ENCODE assay signal across 8 cellular contexts in the genomic region with DNA sequence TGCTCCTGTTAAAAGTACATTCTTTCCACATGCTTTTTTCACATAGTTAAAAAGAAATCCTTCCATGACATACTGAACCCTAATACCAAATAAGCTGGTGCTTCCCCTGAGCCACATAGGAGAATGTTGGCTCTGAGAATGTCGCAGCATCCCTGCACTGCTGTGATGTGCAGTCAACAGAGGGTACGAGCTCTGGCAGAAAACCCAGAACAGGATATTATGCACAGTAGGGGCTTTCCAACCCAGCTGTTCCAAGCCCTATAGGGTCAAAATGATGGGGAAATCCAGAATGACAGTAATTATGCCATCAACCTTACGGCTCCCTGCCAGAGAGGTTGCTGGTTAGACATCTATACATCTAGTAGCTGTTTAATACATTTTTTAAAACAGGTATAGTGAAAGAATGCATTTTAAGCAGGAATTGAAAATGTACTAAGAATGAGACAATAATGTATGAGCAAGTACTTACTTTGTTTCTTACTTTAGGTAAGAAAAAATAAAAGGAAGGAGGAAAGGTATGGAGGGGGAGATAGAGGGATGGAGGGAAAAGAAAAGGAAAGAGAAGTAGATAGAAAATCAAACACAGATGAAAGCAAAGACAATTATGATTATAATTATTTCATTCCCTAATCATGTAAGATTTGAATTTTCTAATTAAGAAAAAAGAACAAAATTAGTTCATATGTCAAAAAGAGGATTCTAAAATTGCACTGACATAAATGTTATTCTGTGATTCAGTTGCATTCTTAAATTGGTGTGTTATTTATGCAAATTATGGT.
A peak's percentile ranks its signal among the peaks of the same experiment; 100 is the strongest.
DNase-seq lines count a peak whose midpoint lies in the region; ATAC-seq and TF ChIP-seq lines count a peak whose summit lies in the region.

No MANE protein-coding gene starts in this region.

- H3K9me3 ChIP-seq in CD8-positive, alpha-beta T cell (ENCODE audit: low read length), result no peaks in the 10 kb centered on the region

- TF ChIP-seq CTCF in CD8-positive, alpha-beta T cell (IDR thresholded peaks at IDR 0.05), result no peak

- no peak overlapping the region for H3K27ac ChIP-seq in CD8-positive, alpha-beta T cell (ENCODE audit: low read depth, low read length)

- no peaks in the 10 kb centered on the region for H3K36me3 Mint-ChIP-seq in CD8-positive, alpha-beta T cell
- peaks cover 5% of the 10 kb centered on the region for H3K36me3 Mint-ChIP-seq in central memory CD8-positive, alpha-beta T cell (ENCODE audit: insufficient read depth)

- peaks cover 26% of the 10 kb centered on the region for H3K4me1 ChIP-seq in CD8-positive, alpha-beta T cell (ENCODE audit: insufficient read depth, low read length)

- no peaks in the 10 kb centered on the region for H3K36me3 ChIP-seq in CD8-positive, alpha-beta T cell (ENCODE audit: insufficient read depth, low read length)

- H3K4me3 ChIP-seq in CD8-positive, alpha-beta T cell (ENCODE audit: low read depth, low read length), result no peak overlapping the region

- intact Hi-C loops in CD8-positive, alpha-beta T cell (cut with DNase I, micrococcal nuclease), result no loop called here
- intact Hi-C loops in Right ventricle myocardium superior (cut with DNase I), result no loop called here
- intact Hi-C loops in left cardiac atrium (cut with DNase I), result no loop called here

- H3K4me3 Mint-ChIP-seq in CD8-positive, alpha-beta T cell, result peak overlapping the region; percentile 38
- peak overlapping the region; percentile 51 for H3K4me3 Mint-ChIP-seq in central memory CD8-positive, alpha-beta T cell

- H3K27ac Mint-ChIP-seq in CD8-positive, alpha-beta T cell, result peak overlapping the region; percentile 93
- H3K27ac Mint-ChIP-seq in central memory CD8-positive, alpha-beta T cell (ENCODE audit: low read depth), result peak overlapping the region; percentile 88

- H3K9me3 Mint-ChIP-seq in CD8-positive, alpha-beta T cell, result no peaks in the 10 kb centered on the region
- no peaks in the 10 kb centered on the region for H3K9me3 Mint-ChIP-seq in central memory CD8-positive, alpha-beta T cell

- CTCF ChIA-PET in CD8-positive, alpha-beta T cell (lab: Charles Lee), result interaction anchor here (0.5 to 1.7 kb wide), 4 partner anchors 13 to 154 kb away, joined by 3 to 6 read pairs (median 3); no protein-coding TSS in a partner anchor

- DNase-seq in CD8-positive, alpha-beta T cell, result peak in 5 of 7 experiments; percentile 6 to 63 (median 19)
- DNase-seq in NCI-H2227 treated with DMSO at 0.1 percent for 48 hours (lab: John Stamatoyannopoulos, UW), result peak; percentile 69
- DNase-seq in central memory CD8-positive, alpha-beta T cell (ENCODE audit: low spot score in 2 of 2), result peak in 1 of 2 donors; percentile 51
- DNase-seq in NCI-H526 (lab: John Stamatoyannopoulos, UW), result no peak
- DNase-seq in D341Med (ENCODE audit: low spot score), result no peak
- DNase-seq in Right ventricle myocardium superior, result no peak
- DNase-seq in left cardiac atrium, result no peak

- POLR2A ChIA-PET in CD8-positive, alpha-beta T cell (lab: Charles Lee), result interaction anchor here (0.7 to 1.4 kb wide), 5 partner anchors 7 to 1966 kb away, joined by 3 to 4 read pairs (median 3); no protein-coding TSS in a partner anchor

- ATAC-seq in CD8-positive, alpha-beta T cell, result peak; percentile 84
- ATAC-seq in GM21423 (IDR thresholded peaks at IDR 0.05; ENCODE audit: unreplicated experiment) (peak; percentile 59), Right ventricle myocardium superior (ENCODE audit: poor library complexity) (no peak), left cardiac atrium (no peak)
- peak; percentile 67 for ATAC-seq in central memory CD8-positive, alpha-beta T cell (replicated peaks; ENCODE audit: extremely low read depth, poor library complexity, severe bottlenecking)

- no peaks in the 10 kb centered on the region for H3K27me3 ChIP-seq in CD8-positive, alpha-beta T cell (ENCODE audit: insufficient read depth, low read length)

- H3K27me3 Mint-ChIP-seq in CD8-positive, alpha-beta T cell (ENCODE audit: low read depth), result no peaks in the 10 kb centered on the region
- H3K27me3 Mint-ChIP-seq in central memory CD8-positive, alpha-beta T cell, result no peaks in the 10 kb centered on the region

- peaks cover 28% of the 10 kb centered on the region for H3K4me1 Mint-ChIP-seq in CD8-positive, alpha-beta T cell (ENCODE audit: low read depth)
- H3K4me1 Mint-ChIP-seq in central memory CD8-positive, alpha-beta T cell, result peaks cover 25% of the 10 kb centered on the region

Comparison
In these comparisons a context has a peak if more than half of its experiments do, and no peak if none do; other contexts are left out.
1. ATAC-seq: peak in CD8-positive, alpha-beta T cell (single experiment), GM21423 (single experiment) and central memory CD8-positive, alpha-beta T cell (single experiment); none in Right ventricle myocardium superior (single experiment) and left cardiac atrium (0 of 2).
2. DNase-seq: peak in CD8-positive, alpha-beta T cell (5 of 7) and NCI-H2227 treated with DMSO at 0.1 percent for 48 hours (single experiment); none in NCI-H526 (0 of 2), D341Med (single experiment), Right ventricle myocardium superior (single experiment) and left cardiac atrium (single experiment).